Comparison of ENCODE assay signal across 1 cellular context in the genomic region with DNA sequence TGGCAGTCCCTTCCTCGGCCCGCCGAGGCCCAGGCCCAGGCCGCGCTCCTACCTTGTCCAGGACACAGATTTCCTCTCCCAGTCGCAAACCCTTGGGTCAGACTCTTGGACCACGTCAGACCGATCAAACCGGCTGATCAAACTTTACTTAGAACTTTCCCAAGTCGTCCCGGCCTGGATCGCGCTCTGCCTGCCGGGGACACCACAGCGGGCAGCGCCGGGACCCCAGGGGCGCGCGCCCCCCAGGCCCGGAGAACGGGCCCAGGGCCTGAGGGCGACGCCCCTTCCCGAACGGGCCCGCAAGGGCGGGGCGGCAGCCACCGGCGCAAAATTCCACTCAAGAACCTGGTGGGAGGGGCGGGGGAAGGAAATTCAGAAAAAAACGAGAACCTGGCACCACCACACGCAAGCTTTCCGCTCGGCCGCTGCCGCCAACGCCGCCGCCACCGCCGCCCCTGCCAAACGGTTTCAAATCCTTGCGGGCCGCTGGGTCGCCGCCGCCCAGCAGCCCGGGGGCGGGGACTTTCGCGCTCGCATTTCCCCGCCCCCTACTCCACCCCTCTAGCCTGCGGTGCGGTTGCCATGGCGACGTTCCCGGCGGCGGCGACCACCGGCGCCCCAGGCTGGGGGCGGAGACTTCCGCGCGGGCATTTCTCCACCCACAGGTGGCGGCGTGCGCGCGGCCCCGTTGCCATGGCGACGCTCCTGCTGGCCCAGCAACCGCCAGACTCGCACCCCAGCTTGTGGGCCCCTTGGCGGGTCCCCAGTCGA.
TF ChIP-seq lines count a peak whose summit lies in the region.

CEP112 (minus strand) TSS at position 527 of the 771 bp plus-strand sequence.

TF ChIP-seq in H1, 55 proteins besides CTCF, POLR2A, EP300 and RAD21:
- no peak for TF ChIP-seq SP2 (IDR thresholded peaks at IDR 0.05; ENCODE audit: low read length)
- TF ChIP-seq POLR2AphosphoS5 (IDR thresholded peaks at IDR 0.05; ENCODE audit: low read depth, low read length), result no peak
- TF ChIP-seq, protein P1, sequence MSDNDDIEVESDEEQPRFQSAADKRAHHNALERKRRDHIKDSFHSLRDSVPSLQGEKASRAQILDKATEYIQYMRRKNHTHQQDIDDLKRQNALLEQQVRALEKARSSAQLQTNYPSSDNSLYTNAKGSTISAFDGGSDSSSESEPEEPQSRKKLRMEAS (IDR thresholded peaks at IDR 0.05), result peak; percentile 60; the same call in 1 of the 2 replicates
- no peak for TF ChIP-seq BRCA1 (IDR thresholded peaks at IDR 0.05; ENCODE audit: low read depth, low read length)
- TF ChIP-seq SIX5 (IDR thresholded peaks at IDR 0.05; ENCODE audit: low read depth, low read length), result no peak
- TF ChIP-seq SAP30 (IDR thresholded peaks at IDR 0.05; ENCODE audit: insufficient read depth, insufficient replicate concordance, low read length), result no peak
- no peak for TF ChIP-seq EZH2 (IDR thresholded peaks at IDR 0.05; ENCODE audit: low read depth, low read length, severe bottlenecking)
- no peak for TF ChIP-seq BCL11A (IDR thresholded peaks at IDR 0.05; ENCODE audit: low read depth in 2 of 2, low read length in 2 of 2)
- TF ChIP-seq FOSL1 (IDR thresholded peaks at IDR 0.05; ENCODE audit: insufficient read depth, low read depth, low read length), result no peak
- no peak for TF ChIP-seq CEBPB (IDR thresholded peaks at IDR 0.05; ENCODE audit: low read depth, low read length)
- TF ChIP-seq CHD1 (IDR thresholded peaks at IDR 0.05; ENCODE audit: low read depth, low read length), result no peak
- TF ChIP-seq ATF3 (IDR thresholded peaks at IDR 0.05; ENCODE audit: insufficient read depth, low read depth, low read length), result no peak
- no peak for TF ChIP-seq NANOG (IDR thresholded peaks at IDR 0.05; ENCODE audit: insufficient read depth, low read depth, low read length, poor library complexity, severe bottlenecking)
- TF ChIP-seq TAF1 (IDR thresholded peaks at IDR 0.05; ENCODE audit: low read depth, low read length), result 0 out of 2 replicates have a peak, but pooled peaks have one; percentile 65
- TF ChIP-seq CTBP2 (IDR thresholded peaks at IDR 0.05; ENCODE audit: borderline replicate concordance, insufficient read depth, insufficient read length, low read length), result no peak
- no peak for TF ChIP-seq EGR1 (IDR thresholded peaks at IDR 0.05; ENCODE audit: borderline replicate concordance, low read depth, low read length)
- no peak for TF ChIP-seq SRF (IDR thresholded peaks at IDR 0.05; ENCODE audit: low read depth, low read length)
- TF ChIP-seq GTF2F1 (IDR thresholded peaks at IDR 0.05; ENCODE audit: borderline replicate concordance, low read depth, low read length), result no peak
- no peak for TF ChIP-seq CBX5 (IDR thresholded peaks at IDR 0.05; ENCODE audit: low read depth, low read length)
- TF ChIP-seq JUND (IDR thresholded peaks at IDR 0.05; ENCODE audit: low read length), result no peak
- no peak for TF ChIP-seq CBX8 (IDR thresholded peaks at IDR 0.05; ENCODE audit: borderline replicate concordance, low read depth, low read length)
- no peak for TF ChIP-seq MAFK (IDR thresholded peaks at IDR 0.05; ENCODE audit: low read depth, low read length)
- TF ChIP-seq YY1 (IDR thresholded peaks at IDR 0.05; ENCODE audit: low read depth, low read length), result no peak
- TF ChIP-seq, protein P2, sequence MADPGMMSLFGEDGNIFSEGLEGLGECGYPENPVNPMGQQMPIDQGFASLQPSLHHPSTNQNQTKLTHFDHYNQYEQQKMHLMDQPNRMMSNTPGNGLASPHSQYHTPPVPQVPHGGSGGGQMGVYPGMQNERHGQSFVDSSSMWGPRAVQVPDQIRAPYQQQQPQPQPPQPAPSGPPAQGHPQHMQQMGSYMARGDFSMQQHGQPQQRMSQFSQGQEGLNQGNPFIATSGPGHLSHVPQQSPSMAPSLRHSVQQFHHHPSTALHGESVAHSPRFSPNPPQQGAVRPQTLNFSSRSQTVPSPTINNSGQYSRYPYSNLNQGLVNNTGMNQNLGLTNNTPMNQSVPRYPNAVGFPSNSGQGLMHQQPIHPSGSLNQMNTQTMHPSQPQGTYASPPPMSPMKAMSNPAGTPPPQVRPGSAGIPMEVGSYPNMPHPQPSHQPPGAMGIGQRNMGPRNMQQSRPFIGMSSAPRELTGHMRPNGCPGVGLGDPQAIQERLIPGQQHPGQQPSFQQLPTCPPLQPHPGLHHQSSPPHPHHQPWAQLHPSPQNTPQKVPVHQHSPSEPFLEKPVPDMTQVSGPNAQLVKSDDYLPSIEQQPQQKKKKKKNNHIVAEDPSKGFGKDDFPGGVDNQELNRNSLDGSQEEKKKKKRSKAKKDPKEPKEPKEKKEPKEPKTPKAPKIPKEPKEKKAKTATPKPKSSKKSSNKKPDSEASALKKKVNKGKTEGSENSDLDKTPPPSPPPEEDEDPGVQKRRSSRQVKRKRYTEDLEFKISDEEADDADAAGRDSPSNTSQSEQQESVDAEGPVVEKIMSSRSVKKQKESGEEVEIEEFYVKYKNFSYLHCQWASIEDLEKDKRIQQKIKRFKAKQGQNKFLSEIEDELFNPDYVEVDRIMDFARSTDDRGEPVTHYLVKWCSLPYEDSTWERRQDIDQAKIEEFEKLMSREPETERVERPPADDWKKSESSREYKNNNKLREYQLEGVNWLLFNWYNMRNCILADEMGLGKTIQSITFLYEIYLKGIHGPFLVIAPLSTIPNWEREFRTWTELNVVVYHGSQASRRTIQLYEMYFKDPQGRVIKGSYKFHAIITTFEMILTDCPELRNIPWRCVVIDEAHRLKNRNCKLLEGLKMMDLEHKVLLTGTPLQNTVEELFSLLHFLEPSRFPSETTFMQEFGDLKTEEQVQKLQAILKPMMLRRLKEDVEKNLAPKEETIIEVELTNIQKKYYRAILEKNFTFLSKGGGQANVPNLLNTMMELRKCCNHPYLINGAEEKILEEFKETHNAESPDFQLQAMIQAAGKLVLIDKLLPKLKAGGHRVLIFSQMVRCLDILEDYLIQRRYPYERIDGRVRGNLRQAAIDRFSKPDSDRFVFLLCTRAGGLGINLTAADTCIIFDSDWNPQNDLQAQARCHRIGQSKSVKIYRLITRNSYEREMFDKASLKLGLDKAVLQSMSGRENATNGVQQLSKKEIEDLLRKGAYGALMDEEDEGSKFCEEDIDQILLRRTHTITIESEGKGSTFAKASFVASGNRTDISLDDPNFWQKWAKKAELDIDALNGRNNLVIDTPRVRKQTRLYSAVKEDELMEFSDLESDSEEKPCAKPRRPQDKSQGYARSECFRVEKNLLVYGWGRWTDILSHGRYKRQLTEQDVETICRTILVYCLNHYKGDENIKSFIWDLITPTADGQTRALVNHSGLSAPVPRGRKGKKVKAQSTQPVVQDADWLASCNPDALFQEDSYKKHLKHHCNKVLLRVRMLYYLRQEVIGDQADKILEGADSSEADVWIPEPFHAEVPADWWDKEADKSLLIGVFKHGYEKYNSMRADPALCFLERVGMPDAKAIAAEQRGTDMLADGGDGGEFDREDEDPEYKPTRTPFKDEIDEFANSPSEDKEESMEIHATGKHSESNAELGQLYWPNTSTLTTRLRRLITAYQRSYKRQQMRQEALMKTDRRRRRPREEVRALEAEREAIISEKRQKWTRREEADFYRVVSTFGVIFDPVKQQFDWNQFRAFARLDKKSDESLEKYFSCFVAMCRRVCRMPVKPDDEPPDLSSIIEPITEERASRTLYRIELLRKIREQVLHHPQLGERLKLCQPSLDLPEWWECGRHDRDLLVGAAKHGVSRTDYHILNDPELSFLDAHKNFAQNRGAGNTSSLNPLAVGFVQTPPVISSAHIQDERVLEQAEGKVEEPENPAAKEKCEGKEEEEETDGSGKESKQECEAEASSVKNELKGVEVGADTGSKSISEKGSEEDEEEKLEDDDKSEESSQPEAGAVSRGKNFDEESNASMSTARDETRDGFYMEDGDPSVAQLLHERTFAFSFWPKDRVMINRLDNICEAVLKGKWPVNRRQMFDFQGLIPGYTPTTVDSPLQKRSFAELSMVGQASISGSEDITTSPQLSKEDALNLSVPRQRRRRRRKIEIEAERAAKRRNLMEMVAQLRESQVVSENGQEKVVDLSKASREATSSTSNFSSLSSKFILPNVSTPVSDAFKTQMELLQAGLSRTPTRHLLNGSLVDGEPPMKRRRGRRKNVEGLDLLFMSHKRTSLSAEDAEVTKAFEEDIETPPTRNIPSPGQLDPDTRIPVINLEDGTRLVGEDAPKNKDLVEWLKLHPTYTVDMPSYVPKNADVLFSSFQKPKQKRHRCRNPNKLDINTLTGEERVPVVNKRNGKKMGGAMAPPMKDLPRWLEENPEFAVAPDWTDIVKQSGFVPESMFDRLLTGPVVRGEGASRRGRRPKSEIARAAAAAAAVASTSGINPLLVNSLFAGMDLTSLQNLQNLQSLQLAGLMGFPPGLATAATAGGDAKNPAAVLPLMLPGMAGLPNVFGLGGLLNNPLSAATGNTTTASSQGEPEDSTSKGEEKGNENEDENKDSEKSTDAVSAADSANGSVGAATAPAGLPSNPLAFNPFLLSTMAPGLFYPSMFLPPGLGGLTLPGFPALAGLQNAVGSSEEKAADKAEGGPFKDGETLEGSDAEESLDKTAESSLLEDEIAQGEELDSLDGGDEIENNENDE (IDR thresholded peaks at IDR 0.05; ENCODE audit: insufficient replicate concordance, low read length), result no peak
- TF ChIP-seq GABPA (IDR thresholded peaks at IDR 0.05; ENCODE audit: borderline replicate concordance, insufficient read depth, low read length), result no peak
- TF ChIP-seq TCF12 (IDR thresholded peaks at IDR 0.05; ENCODE audit: low read depth, low read length), result no peak
- peak; percentile 28 for TF ChIP-seq TAF7 (optimal IDR thresholded peaks at IDR 0.05; ENCODE audit: borderline replicate concordance, low read depth, low read length)
- no peak for TF ChIP-seq NRF1 (IDR thresholded peaks at IDR 0.05; ENCODE audit: low read depth, low read length)
- TF ChIP-seq KDM1A (IDR thresholded peaks at IDR 0.05; ENCODE audit: borderline replicate concordance, low read length), result no peak
- TF ChIP-seq JUN (IDR thresholded peaks at IDR 0.05; ENCODE audit: low read depth, low read length), result no peak
- TF ChIP-seq RFX5 (IDR thresholded peaks at IDR 0.05; ENCODE audit: borderline replicate concordance, low read depth, low read length), result no peak
- no peak for TF ChIP-seq RNF2 (IDR thresholded peaks at IDR 0.05; ENCODE audit: borderline replicate concordance, low read depth, low read length, missing control alignments, poor library complexity, severe bottlenecking)
- no peak for TF ChIP-seq CHD2 (IDR thresholded peaks at IDR 0.05; ENCODE audit: low read length)
- TF ChIP-seq KDM4A (IDR thresholded peaks at IDR 0.05; ENCODE audit: low read depth, low read length, severe bottlenecking), result peak; percentile 96
- TF ChIP-seq USF2 (IDR thresholded peaks at IDR 0.05; ENCODE audit: low read length), result no peak
- no peak for TF ChIP-seq HDAC6 (IDR thresholded peaks at IDR 0.05; ENCODE audit: low read depth, low read length)
- TF ChIP-seq TEAD4 (IDR thresholded peaks at IDR 0.05; ENCODE audit: low read depth, low read length), result no peak
- no peak for TF ChIP-seq RXRA (IDR thresholded peaks at IDR 0.05; ENCODE audit: insufficient read depth, low read depth, low read length)
- no peak for TF ChIP-seq SP1 (IDR thresholded peaks at IDR 0.05; ENCODE audit: low read depth, low read length)
- TF ChIP-seq HDAC2 (IDR thresholded peaks at IDR 0.05; ENCODE audit: borderline replicate concordance in 1 of 2, low read depth in 2 of 2, low read length in 2 of 2), result peak in 1 of 2 experiments; percentile 18; a peak in 1 of 4 replicates
- TF ChIP-seq SIN3A (conservative IDR thresholded peaks at IDR 0.05 in 1 of 2, IDR thresholded peaks at IDR 0.05 in 1 of 2; ENCODE audit: low read depth in 1 of 2, low read length in 2 of 2), result peak; percentile 70 to 91; a peak in 3 of 4 replicates
- TF ChIP-seq BACH1 (IDR thresholded peaks at IDR 0.05; ENCODE audit: low read length), result 0 out of 2 replicates have a peak, but pooled peaks have one; percentile 2
- no peak for TF ChIP-seq KDM5A (IDR thresholded peaks at IDR 0.05; ENCODE audit: low read length)
- no peak for TF ChIP-seq SP4 (IDR thresholded peaks at IDR 0.05; ENCODE audit: low read length)
- no peak for TF ChIP-seq ZNF274 (IDR thresholded peaks at IDR 0.05; ENCODE audit: borderline replicate concordance, extremely low read depth, low read length)
- TF ChIP-seq SIRT6 (IDR thresholded peaks at IDR 0.05; ENCODE audit: low read length), result no peak
- TF ChIP-seq, protein P3, sequence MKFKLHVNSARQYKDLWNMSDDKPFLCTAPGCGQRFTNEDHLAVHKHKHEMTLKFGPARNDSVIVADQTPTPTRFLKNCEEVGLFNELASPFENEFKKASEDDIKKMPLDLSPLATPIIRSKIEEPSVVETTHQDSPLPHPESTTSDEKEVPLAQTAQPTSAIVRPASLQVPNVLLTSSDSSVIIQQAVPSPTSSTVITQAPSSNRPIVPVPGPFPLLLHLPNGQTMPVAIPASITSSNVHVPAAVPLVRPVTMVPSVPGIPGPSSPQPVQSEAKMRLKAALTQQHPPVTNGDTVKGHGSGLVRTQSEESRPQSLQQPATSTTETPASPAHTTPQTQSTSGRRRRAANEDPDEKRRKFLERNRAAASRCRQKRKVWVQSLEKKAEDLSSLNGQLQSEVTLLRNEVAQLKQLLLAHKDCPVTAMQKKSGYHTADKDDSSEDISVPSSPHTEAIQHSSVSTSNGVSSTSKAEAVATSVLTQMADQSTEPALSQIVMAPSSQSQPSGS (IDR thresholded peaks at IDR 0.05; ENCODE audit: low read length), result no peak
- TF ChIP-seq ASH2L (IDR thresholded peaks at IDR 0.05; ENCODE audit: low read length), result peak; percentile 75
- no peak for TF ChIP-seq SUZ12 (IDR thresholded peaks at IDR 0.05; ENCODE audit: low read length)
- TF ChIP-seq CREB1 (IDR thresholded peaks at IDR 0.05), result no peak
- TF ChIP-seq TBP (IDR thresholded peaks at IDR 0.05; ENCODE audit: low read depth, low read length), result peak; percentile 90; the same call in 1 of the 2 replicates
- TF ChIP-seq E2F6 (IDR thresholded peaks at IDR 0.05), result peak; percentile 8; the same call in 1 of the 2 replicates
- TF ChIP-seq RBBP5 (IDR thresholded peaks at IDR 0.05; ENCODE audit: borderline replicate concordance, low read depth, low read length), result peak; percentile 50; the same call in 1 of the 2 replicates
- TF ChIP-seq POU5F1 (IDR thresholded peaks at IDR 0.05; ENCODE audit: low read depth, low read length), result no peak
- peak; percentile 58 for TF ChIP-seq PHF8 (conservative IDR thresholded peaks at IDR 0.05; ENCODE audit: low read depth, low read length)
